In the genomic region with DNA sequence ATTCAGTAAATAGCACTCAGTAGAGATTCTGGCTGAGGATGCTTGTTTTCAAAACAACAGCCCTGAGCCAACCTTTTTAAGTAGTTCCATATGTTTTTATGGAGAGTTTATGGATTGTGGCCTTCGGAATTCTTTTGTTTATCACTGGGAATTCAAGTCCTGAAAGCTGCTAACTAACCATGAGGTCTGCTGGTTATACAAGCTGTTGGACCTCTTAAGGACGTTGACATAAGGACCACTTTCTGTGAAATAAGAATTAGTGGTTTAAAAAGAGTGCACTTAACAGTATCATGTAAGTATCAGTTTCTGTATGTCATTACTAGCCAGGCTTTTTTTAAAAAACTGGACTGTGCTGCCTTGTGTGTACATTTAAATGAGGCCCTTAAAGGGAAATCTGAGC, we compare ENCODE assay signal across 9 cellular contexts.
DNase-seq lines count a peak whose midpoint lies in the region; ATAC-seq and TF ChIP-seq lines count a peak whose summit lies in the region.
"Had no signal": no experiment of that assay in that cellular context is flagged by ENCODE, and none has a peak within 500 bp of the region (broad histone marks: within the 10 kb centered on the region; RNA-seq: fewer than 3 reads in every experiment).

No MANE protein-coding gene starts in this region.

- DNase-seq in GM03348 (ENCODE audit: low spot score): peak; percentile 54
- peak; percentile 95 for DNase-seq in fibroblast of gingiva (ENCODE audit: low read depth)
- DNase-seq in activated T-cell treated with anti-CD3 and anti-CD28 coated beads for 4 hours: no peak
- DNase-seq in substantia nigra (lab: John Stamatoyannopoulos, UW): no peak
- DNase-seq in stimulated activated naive CD4-positive, alpha-beta T cell (lab: John Stamatoyannopoulos, UW): no peak
- DNase-seq in nephron progenitor cell: no peak
- DNase-seq: activated CD4-positive, alpha-beta T cell treated with anti-CD3 and anti-CD28 coated beads, Interleukin-2, amount 10 ng/mL, durations not matched to agents 7 days and 5 days had no signal

- peaks cover 35% of the 10 kb centered on the region for H3K4me1 Mint-ChIP-seq in nephron progenitor cell

- H3K27me3 Mint-ChIP-seq in nephron progenitor cell (ENCODE audit: low read depth, poor library complexity): no peaks in the 10 kb centered on the region
- H3K27me3 Mint-ChIP-seq: activated CD4-positive, alpha-beta T cell treated with anti-CD3 and anti-CD28 coated beads, Interleukin-2, amount 10 ng/mL, durations not matched to agents 7 days and 5 days had no signal

- ATAC-seq in GM21390 (IDR thresholded peaks at IDR 0.05; ENCODE audit: unreplicated experiment) (peak; percentile 56), HG03432 (IDR thresholded peaks at IDR 0.05; ENCODE audit: unreplicated experiment) (peak; percentile 57)

- H3K9me3 Mint-ChIP-seq in nephron progenitor cell: peaks cover 17% of the 10 kb centered on the region

- no peak overlapping the region for H3K27ac Mint-ChIP-seq in nephron progenitor cell
- H3K27ac Mint-ChIP-seq: activated CD4-positive, alpha-beta T cell treated with anti-CD3 and anti-CD28 coated beads, Interleukin-2, amount 10 ng/mL, durations not matched to agents 7 days and 5 days had no signal

- no peak overlapping the region for H3K4me3 Mint-ChIP-seq in nephron progenitor cell
- H3K4me3 Mint-ChIP-seq: activated CD4-positive, alpha-beta T cell treated with anti-CD3 and anti-CD28 coated beads, Interleukin-2, amount 10 ng/mL, durations not matched to agents 7 days and 5 days had no signal

- no peak overlapping the region for H3K27ac ChIP-seq in substantia nigra (ENCODE audit: low read depth, low read length, poor library complexity, severe bottlenecking)

- peaks cover 16% of the 10 kb centered on the region for H3K36me3 Mint-ChIP-seq in nephron progenitor cell (ENCODE audit: low read depth)

- TF ChIP-seq CTCF in nephron progenitor cell (IDR thresholded peaks at IDR 0.05): no peak

Comparison
In these comparisons a context has a peak if more than half of its experiments do, and no peak if none do; other contexts are left out.
1. DNase-seq: peak in GM03348 (single experiment) and fibroblast of gingiva (single experiment); none in activated T-cell treated with anti-CD3 and anti-CD28 coated beads for 4 hours (single experiment), substantia nigra (0 of 49), stimulated activated naive CD4-positive, alpha-beta T cell (0 of 6) and nephron progenitor cell (single experiment).